1 cellular context compared by ENCODE assay signal in the genomic region with DNA sequence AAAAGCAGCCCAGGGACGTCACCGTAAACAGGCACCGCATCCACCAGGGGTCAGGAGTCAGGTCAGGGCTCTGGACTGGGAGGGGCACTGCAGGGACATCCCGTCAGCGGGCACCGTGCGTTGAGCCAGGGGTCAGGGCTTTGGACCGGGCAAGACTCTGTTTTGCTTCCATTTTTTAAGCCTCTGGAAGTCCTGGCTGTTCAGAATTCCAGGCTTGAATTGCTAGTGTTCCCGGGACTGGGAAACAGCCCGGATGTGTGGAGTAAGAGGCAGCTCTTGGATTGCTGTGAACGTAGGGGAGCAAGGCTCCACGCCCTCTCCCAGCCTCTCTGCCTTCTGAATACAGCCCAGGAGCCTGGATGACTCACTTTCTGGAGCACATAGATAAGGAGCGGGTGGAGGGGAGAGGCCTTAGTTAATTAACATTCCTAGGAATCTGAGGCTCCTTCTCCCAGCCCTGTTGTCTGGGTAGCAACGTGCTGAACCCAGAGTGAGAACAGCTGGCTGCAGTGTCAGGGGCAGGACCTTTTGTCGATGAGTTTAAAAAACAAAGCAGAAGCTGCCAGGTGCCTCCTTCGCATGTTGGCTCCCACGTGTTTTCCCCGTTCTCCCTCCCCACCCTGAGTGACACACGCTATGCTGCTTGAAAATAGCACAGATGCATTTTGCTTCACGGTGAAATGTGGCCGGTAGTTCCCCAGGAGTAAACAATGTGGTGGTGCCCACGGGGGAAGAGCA.
TF ChIP-seq lines count a peak whose summit lies in the region.

No MANE protein-coding gene starts in this region.

TF ChIP-seq in HepG2, 621 proteins besides CTCF, POLR2A, EP300 and RAD21 (continued from another document and continues in another):
- TF ChIP-seq, protein P1, sequence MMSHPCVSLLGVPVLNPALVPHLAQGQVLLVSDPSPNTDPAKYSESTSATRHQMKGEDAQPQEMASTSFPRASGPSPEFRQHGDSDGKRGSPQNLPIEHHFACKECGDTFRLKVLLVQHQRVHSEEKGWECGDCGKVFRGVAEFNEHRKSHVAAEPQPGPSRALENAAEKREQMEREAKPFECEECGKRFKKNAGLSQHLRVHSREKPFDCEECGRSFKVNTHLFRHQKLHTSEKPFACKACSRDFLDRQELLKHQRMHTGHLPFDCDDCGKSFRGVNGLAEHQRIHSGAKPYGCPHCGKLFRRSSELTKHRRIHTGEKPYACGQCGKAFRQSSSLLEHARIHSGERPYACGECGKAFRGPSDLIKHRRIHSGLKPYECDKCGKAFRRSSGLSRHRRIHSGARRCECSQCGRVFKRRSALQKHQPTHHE (CRISPR knock-in tag; IDR thresholded peaks at IDR 0.05; ENCODE audit: borderline replicate concordance) = no peak
- no peak for TF ChIP-seq PAWR (CRISPR knock-in tag; IDR thresholded peaks at IDR 0.05; ENCODE audit: borderline replicate concordance)
- TF ChIP-seq, protein P2, sequence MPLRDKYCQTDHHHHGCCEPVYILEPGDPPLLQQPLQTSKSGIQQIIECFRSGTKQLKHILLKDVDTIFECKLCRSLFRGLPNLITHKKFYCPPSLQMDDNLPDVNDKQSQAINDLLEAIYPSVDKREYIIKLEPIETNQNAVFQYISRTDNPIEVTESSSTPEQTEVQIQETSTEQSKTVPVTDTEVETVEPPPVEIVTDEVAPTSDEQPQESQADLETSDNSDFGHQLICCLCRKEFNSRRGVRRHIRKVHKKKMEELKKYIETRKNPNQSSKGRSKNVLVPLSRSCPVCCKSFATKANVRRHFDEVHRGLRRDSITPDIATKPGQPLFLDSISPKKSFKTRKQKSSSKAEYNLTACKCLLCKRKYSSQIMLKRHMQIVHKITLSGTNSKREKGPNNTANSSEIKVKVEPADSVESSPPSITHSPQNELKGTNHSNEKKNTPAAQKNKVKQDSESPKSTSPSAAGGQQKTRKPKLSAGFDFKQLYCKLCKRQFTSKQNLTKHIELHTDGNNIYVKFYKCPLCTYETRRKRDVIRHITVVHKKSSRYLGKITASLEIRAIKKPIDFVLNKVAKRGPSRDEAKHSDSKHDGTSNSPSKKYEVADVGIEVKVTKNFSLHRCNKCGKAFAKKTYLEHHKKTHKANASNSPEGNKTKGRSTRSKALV (CRISPR knock-in tag; IDR thresholded peaks at IDR 0.05) = no peak
- TF ChIP-seq AGO1 (IDR thresholded peaks at IDR 0.05; ENCODE audit: low read depth, low read length, poor library complexity, severe bottlenecking) = no peak
- peak; percentile 21 for TF ChIP-seq XRCC5 (optimal IDR thresholded peaks at IDR 0.05; ENCODE audit: low read length)
- TF ChIP-seq ZNF691 (CRISPR knock-in tag; IDR thresholded peaks at IDR 0.05; ENCODE audit: borderline replicate concordance, low read depth) = peak; percentile 32; the same call in 1 of the 2 replicates
- TF ChIP-seq ZNF232 (CRISPR knock-in tag; IDR thresholded peaks at IDR 0.05; ENCODE audit: borderline replicate concordance) = 0 out of 2 replicates have a peak, but pooled peaks have one; percentile 12
- TF ChIP-seq SIN3B (IDR thresholded peaks at IDR 0.05; ENCODE audit: low read length) = no peak
- TF ChIP-seq ZNF83 (CRISPR knock-in tag; IDR thresholded peaks at IDR 0.05; ENCODE audit: borderline replicate concordance) = no peak
- TF ChIP-seq, protein P3, sequence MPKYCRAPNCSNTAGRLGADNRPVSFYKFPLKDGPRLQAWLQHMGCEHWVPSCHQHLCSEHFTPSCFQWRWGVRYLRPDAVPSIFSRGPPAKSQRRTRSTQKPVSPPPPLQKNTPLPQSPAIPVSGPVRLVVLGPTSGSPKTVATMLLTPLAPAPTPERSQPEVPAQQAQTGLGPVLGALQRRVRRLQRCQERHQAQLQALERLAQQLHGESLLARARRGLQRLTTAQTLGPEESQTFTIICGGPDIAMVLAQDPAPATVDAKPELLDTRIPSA (CRISPR knock-in tag; IDR thresholded peaks at IDR 0.05; ENCODE audit: borderline replicate concordance) = no peak
- no peak for TF ChIP-seq ZNF784 (CRISPR knock-in tag; IDR thresholded peaks at IDR 0.05; ENCODE audit: borderline replicate concordance)
- TF ChIP-seq ZNF501 (CRISPR knock-in tag; IDR thresholded peaks at IDR 0.05) = peak; percentile 58; the same call in 1 of the 2 replicates
- TF ChIP-seq CC2D1A (CRISPR knock-in tag; IDR thresholded peaks at IDR 0.05) = no peak
- no peak for TF ChIP-seq HNRNPLL (IDR thresholded peaks at IDR 0.05; ENCODE audit: low read depth, low read length, poor library complexity, severe bottlenecking)
- no peak for TF ChIP-seq ZBTB14 (CRISPR knock-in tag; IDR thresholded peaks at IDR 0.05)
- TF ChIP-seq ZNF562 (CRISPR knock-in tag; IDR thresholded peaks at IDR 0.05; ENCODE audit: borderline replicate concordance) = no peak
- TF ChIP-seq NCOA2 (CRISPR knock-in tag; IDR thresholded peaks at IDR 0.05) = peak; percentile 49; the same call in 1 of the 2 replicates
- no peak for TF ChIP-seq ZNF225 (CRISPR knock-in tag; IDR thresholded peaks at IDR 0.05)
- TF ChIP-seq ZFP36 (IDR thresholded peaks at IDR 0.05; ENCODE audit: borderline replicate concordance, low read depth, low read length, partially characterized antibody) = no peak
- no peak for TF ChIP-seq MBD4 (IDR thresholded peaks at IDR 0.05; ENCODE audit: borderline replicate concordance, low read length)
- TF ChIP-seq SMAD1 (CRISPR knock-in tag; IDR thresholded peaks at IDR 0.05; ENCODE audit: borderline replicate concordance, low read depth) = no peak
- TF ChIP-seq ZKSCAN8 (CRISPR knock-in tag; IDR thresholded peaks at IDR 0.05; ENCODE audit: borderline replicate concordance) = no peak
- TF ChIP-seq STAT5B (CRISPR knock-in tag; IDR thresholded peaks at IDR 0.05) = no peak
- no peak for TF ChIP-seq ZNF619 (CRISPR knock-in tag; IDR thresholded peaks at IDR 0.05)
- TF ChIP-seq MAFK (conservative IDR thresholded peaks at IDR 0.05 in 1 of 2, IDR thresholded peaks at IDR 0.05 in 1 of 2; ENCODE audit: low read length in 2 of 2) = no peak
- no peak for TF ChIP-seq MAFF (IDR thresholded peaks at IDR 0.05; ENCODE audit: low read depth, low read length)
- no peak for TF ChIP-seq SP1 (IDR thresholded peaks at IDR 0.05)
- no peak for TF ChIP-seq SP1 (CRISPR knock-in tag; IDR thresholded peaks at IDR 0.05)
- no peak for TF ChIP-seq ZNF207 (IDR thresholded peaks at IDR 0.05; ENCODE audit: borderline replicate concordance)
- no peak for TF ChIP-seq GFI1 (CRISPR knock-in tag; IDR thresholded peaks at IDR 0.05; ENCODE audit: borderline replicate concordance)
- TF ChIP-seq ZBTB26 (CRISPR knock-in tag; IDR thresholded peaks at IDR 0.05; ENCODE audit: borderline replicate concordance) = no peak
- TF ChIP-seq NAIF1 (CRISPR knock-in tag; IDR thresholded peaks at IDR 0.05; ENCODE audit: borderline replicate concordance) = no peak
- TF ChIP-seq ZNF570 (CRISPR knock-in tag; IDR thresholded peaks at IDR 0.05; ENCODE audit: borderline replicate concordance) = no peak
- TF ChIP-seq RAD51 (IDR thresholded peaks at IDR 0.05; ENCODE audit: borderline replicate concordance) = no peak
- no peak for TF ChIP-seq ATF4 (CRISPR knock-in tag; IDR thresholded peaks at IDR 0.05)
- no peak for TF ChIP-seq ZNF614 (CRISPR knock-in tag; IDR thresholded peaks at IDR 0.05; ENCODE audit: borderline replicate concordance)
- TF ChIP-seq ZBTB8A (CRISPR knock-in tag; IDR thresholded peaks at IDR 0.05; ENCODE audit: borderline replicate concordance, low read depth) = no peak
- TF ChIP-seq, protein P4, sequence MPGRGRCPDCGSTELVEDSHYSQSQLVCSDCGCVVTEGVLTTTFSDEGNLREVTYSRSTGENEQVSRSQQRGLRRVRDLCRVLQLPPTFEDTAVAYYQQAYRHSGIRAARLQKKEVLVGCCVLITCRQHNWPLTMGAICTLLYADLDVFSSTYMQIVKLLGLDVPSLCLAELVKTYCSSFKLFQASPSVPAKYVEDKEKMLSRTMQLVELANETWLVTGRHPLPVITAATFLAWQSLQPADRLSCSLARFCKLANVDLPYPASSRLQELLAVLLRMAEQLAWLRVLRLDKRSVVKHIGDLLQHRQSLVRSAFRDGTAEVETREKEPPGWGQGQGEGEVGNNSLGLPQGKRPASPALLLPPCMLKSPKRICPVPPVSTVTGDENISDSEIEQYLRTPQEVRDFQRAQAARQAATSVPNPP (CRISPR knock-in tag; IDR thresholded peaks at IDR 0.05) = no peak
- TF ChIP-seq ZMYM2 (CRISPR knock-in tag; IDR thresholded peaks at IDR 0.05) = no peak
- no peak for TF ChIP-seq POGK (CRISPR knock-in tag; conservative IDR thresholded peaks at IDR 0.05)
- 0 out of 2 replicates have a peak, but pooled peaks have one; percentile 3 for TF ChIP-seq ZNF563 (CRISPR knock-in tag; IDR thresholded peaks at IDR 0.05)
- no peak for TF ChIP-seq ZNF576 (CRISPR knock-in tag; IDR thresholded peaks at IDR 0.05)
- no peak for TF ChIP-seq CENPT (CRISPR knock-in tag; IDR thresholded peaks at IDR 0.05; ENCODE audit: low read depth)
- no peak for TF ChIP-seq ARHGAP35 (CRISPR knock-in tag; IDR thresholded peaks at IDR 0.05; ENCODE audit: borderline replicate concordance)
- peak; percentile 38; the same call in 1 of the 2 replicates for TF ChIP-seq FOSL1 (CRISPR knock-in tag; IDR thresholded peaks at IDR 0.05; ENCODE audit: borderline replicate concordance)
- TF ChIP-seq, protein P5, sequence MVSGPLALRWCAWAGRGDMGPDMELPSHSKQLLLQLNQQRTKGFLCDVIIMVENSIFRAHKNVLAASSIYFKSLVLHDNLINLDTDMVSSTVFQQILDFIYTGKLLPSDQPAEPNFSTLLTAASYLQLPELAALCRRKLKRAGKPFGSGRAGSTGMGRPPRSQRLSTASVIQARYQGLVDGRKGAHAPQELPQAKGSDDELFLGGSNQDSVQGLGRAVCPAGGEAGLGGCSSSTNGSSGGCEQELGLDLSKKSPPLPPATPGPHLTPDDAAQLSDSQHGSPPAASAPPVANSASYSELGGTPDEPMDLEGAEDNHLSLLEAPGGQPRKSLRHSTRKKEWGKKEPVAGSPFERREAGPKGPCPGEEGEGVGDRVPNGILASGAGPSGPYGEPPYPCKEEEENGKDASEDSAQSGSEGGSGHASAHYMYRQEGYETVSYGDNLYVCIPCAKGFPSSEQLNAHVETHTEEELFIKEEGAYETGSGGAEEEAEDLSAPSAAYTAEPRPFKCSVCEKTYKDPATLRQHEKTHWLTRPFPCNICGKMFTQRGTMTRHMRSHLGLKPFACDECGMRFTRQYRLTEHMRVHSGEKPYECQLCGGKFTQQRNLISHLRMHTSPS (CRISPR knock-in tag; IDR thresholded peaks at IDR 0.05; ENCODE audit: low read depth) = peak; percentile 77; the same call in 1 of the 2 replicates
